ENCODE assay signal across 8 cellular contexts in genomic region chr3:186097663-186098451, GRCh38. TPM values are rescaled to one million over a fixed set of nuclear protein-coding genes. Genes with fewer than 3 reads are reported as not detected.
DNase-seq lines count a peak whose midpoint lies in the region; ATAC-seq and TF ChIP-seq lines count a peak whose summit lies in the region.

No MANE protein-coding gene starts in this region.

- peaks cover 85% of the 10 kb centered on the region for H3K27me3 Mint-ChIP-seq in activated T-helper 2 cell treated with anti-CD3 and anti-CD28 coated beads, Interferon-gamma antibody, Interleukin-2, Interleukin-4, amounts not matched to agents 10 μg/mL and 5 μg/mL and 100 μg/mL, durations not matched to agents 14 hours and 24 hours and 36 hours (ENCODE audit: low read depth)

- H3K9ac ChIP-seq in Karpas-422 (ENCODE audit: low read length), result no peak overlapping the region

- H3K4me3 ChIP-seq in heart left ventricle (peak overlapping the region in 11 of 12 donors; percentile 0 to 62 (median 49)), osteoblast (ENCODE audit: insufficient read depth, low read length) (peak overlapping the region; percentile 63), Karpas-422 (ENCODE audit: low read length) (no peak overlapping the region)

- no peaks in the 10 kb centered on the region for H3K9me3 ChIP-seq in heart left ventricle
- H3K9me3 ChIP-seq in osteoblast (ENCODE audit: low read depth, low read length), result no peaks in the 10 kb centered on the region
- H3K9me3 ChIP-seq in Karpas-422 (ENCODE audit: low read length), result no peaks in the 10 kb centered on the region

- H3K4me3 Mint-ChIP-seq in activated T-helper 2 cell treated with anti-CD3 and anti-CD28 coated beads, Interferon-gamma antibody, Interleukin-2, Interleukin-4, amounts not matched to agents 10 μg/mL and 5 μg/mL and 100 μg/mL, durations not matched to agents 14 hours and 24 hours and 36 hours (ENCODE audit: low read depth), result no peak overlapping the region

- H3K79me2 ChIP-seq in osteoblast (ENCODE audit: insufficient read depth, low read length) (peaks cover 9% of the 10 kb centered on the region), Karpas-422 (ENCODE audit: low read length) (no peaks in the 10 kb centered on the region)

- 0 to 1% (median 1%) methylated on average over 16 of the region's 16 CpGs for WGBS in heart left ventricle, 4 donors

- no peaks in the 10 kb centered on the region for H3K4me1 Mint-ChIP-seq in activated T-helper 2 cell treated with anti-CD3 and anti-CD28 coated beads, Interferon-gamma antibody, Interleukin-2, Interleukin-4, amounts not matched to agents 10 μg/mL and 5 μg/mL and 100 μg/mL, durations not matched to agents 14 hours and 24 hours and 36 hours (ENCODE audit: low read depth)

- H3K27me3 ChIP-seq in heart left ventricle (no peaks in the 10 kb centered on the region), osteoblast (ENCODE audit: insufficient read depth, low read length) (no peaks in the 10 kb centered on the region), Karpas-422 (ENCODE audit: low read length) (no peaks in the 10 kb centered on the region)

- H3K4me2 ChIP-seq in osteoblast (ENCODE audit: insufficient read depth, low read length), result peak overlapping the region; percentile 78
- H3K4me2 ChIP-seq in Karpas-422 (ENCODE audit: low read depth, low read length, poor library complexity, severe bottlenecking), result no peak overlapping the region

- no peaks in the 10 kb centered on the region for H3K36me3 Mint-ChIP-seq in activated T-helper 2 cell treated with anti-CD3 and anti-CD28 coated beads, Interferon-gamma antibody, Interleukin-2, Interleukin-4, amounts not matched to agents 10 μg/mL and 5 μg/mL and 100 μg/mL, durations not matched to agents 14 hours and 24 hours and 36 hours (ENCODE audit: low read depth)

- no peak for TF ChIP-seq POLR2A in heart left ventricle (IDR thresholded peaks at IDR 0.05)

- intact Hi-C loops in heart left ventricle (cut with DNase I), result loop anchor here in 1 of 10 donors (5.0 kb wide), 1 partner anchor 144 kb away; no protein-coding TSS in a partner anchor
- intact Hi-C loops in activated T-helper 2 cell treated with anti-CD3 and anti-CD28 coated beads, Interferon-gamma antibody, Interleukin-2, Interleukin-4, amounts not matched to agents 10 μg/mL and 5 μg/mL and 100 μg/mL, durations not matched to agents 14 hours and 24 hours and 36 hours (cut with micrococcal nuclease), result no loop called here

- H4K20me1 ChIP-seq in osteoblast (ENCODE audit: insufficient read depth, low read length), result peaks cover 7% of the 10 kb centered on the region
- H4K20me1 ChIP-seq in Karpas-422 (ENCODE audit: insufficient read depth, low read depth, low read length), result no peaks in the 10 kb centered on the region

- H3K27ac ChIP-seq in heart left ventricle (peak overlapping the region in 5 of 12 donors; percentile 20 to 64 (median 43)), osteoblast (ENCODE audit: low read depth, low read length) (no peak overlapping the region), Karpas-422 (ENCODE audit: low read length) (no peak overlapping the region)

- DNase-seq in ELF-1 (ENCODE audit: low read depth, low spot score) (peak; percentile 97), NCI-H187 treated with DMSO at 0.1 percent for 48 hours (lab: John Stamatoyannopoulos, UW) (peak; percentile 77), amygdala (lab: John Stamatoyannopoulos, UW) (peak in 55 of 56 donors; percentile 30 to 97 (median 81)), heart left ventricle (peak; percentile 67 to 75 (median 69)), osteoblast (ENCODE audit: insufficient read length, low spot score, missing footprints) (peak; percentile 69), Karpas-422 (no peak)
- DNase-seq in activated effector memory CD4-positive, alpha-beta T cell treated with anti-CD3 and anti-CD28 coated beads, Interleukin-2, amount 50 U/mL, for 16 hours, result no peak
- DNase-seq in activated T-helper 2 cell treated with anti-CD3 and anti-CD28 coated beads, Interferon-gamma antibody, Interleukin-2, Interleukin-4, amounts not matched to agents 10 μg/mL and 5 μg/mL and 100 μg/mL, durations not matched to agents 14 hours and 24 hours and 36 hours (ENCODE audit: low spot score), result no peak

- H2AFZ ChIP-seq in osteoblast (ENCODE audit: low read length), result peak overlapping the region; percentile 36
- H2AFZ ChIP-seq in Karpas-422 (ENCODE audit: low read length), result no peak overlapping the region

- H3K36me3 ChIP-seq in heart left ventricle (peaks cover 0 to 6% (median 0%) of the 10 kb centered on the region in 9 donors), osteoblast (ENCODE audit: insufficient read depth, low read length) (peaks cover 43% of the 10 kb centered on the region), Karpas-422 (ENCODE audit: insufficient read depth, low read length) (no peaks in the 10 kb centered on the region)

- no peak overlapping the region for H3K27ac Mint-ChIP-seq in activated T-helper 2 cell treated with anti-CD3 and anti-CD28 coated beads, Interferon-gamma antibody, Interleukin-2, Interleukin-4, amounts not matched to agents 10 μg/mL and 5 μg/mL and 100 μg/mL, durations not matched to agents 14 hours and 24 hours and 36 hours

- H3K9me2 ChIP-seq in Karpas-422 (replicated peaks; ENCODE audit: insufficient read depth, low read length), result no peaks in the 10 kb centered on the region

- peak; percentile 84 to 94 (median 92) for ATAC-seq in heart left ventricle

- H3K9me3 Mint-ChIP-seq in activated T-helper 2 cell treated with anti-CD3 and anti-CD28 coated beads, Interferon-gamma antibody, Interleukin-2, Interleukin-4, amounts not matched to agents 10 μg/mL and 5 μg/mL and 100 μg/mL, durations not matched to agents 14 hours and 24 hours and 36 hours, result no peaks in the 10 kb centered on the region

- H3K4me1 ChIP-seq in heart left ventricle (peaks cover 0 to 56% (median 25%) of the 10 kb centered on the region in 12 donors), osteoblast (ENCODE audit: insufficient read depth, low read length) (peaks cover 21% of the 10 kb centered on the region), Karpas-422 (ENCODE audit: low read length) (no peaks in the 10 kb centered on the region)

- TF ChIP-seq CTCF in heart left ventricle (IDR thresholded peaks at IDR 0.05) (no peak), osteoblast (IDR thresholded peaks at IDR 0.05; ENCODE audit: extremely low read depth, low read depth, low read length) (no peak)

RNA-seq across cellular contexts. Expression of gene ETV5, which starts 11.0 kb away (rescaled TPM):
- 10 to 100 TPM in 3 of 9 donors, 1 to 10 TPM in 6; 4.2 to 29.9 (median 6.9) TPM for total RNA-seq in heart left ventricle
- 1 to 10 TPM in 1 of 2 donors, under 1 TPM in 1; 0.65 to 7.5 TPM for polyA plus RNA-seq in heart left ventricle
- total RNA-seq in osteoblast, result 42.3 and 44.5 TPM in 2 replicates
- 85.1 and 111 TPM in 2 replicates for total RNA-seq in Karpas-422 (2014; rRNA removed; shearing (Covaris generic); ENCODE audit: low replicate concordance)
- total RNA-seq in activated T-helper 2 cell treated with anti-CD3 and anti-CD28 coated beads, Interferon-gamma antibody, Interleukin-2, Interleukin-4, amounts not matched to agents 10 μg/mL and 5 μg/mL and 100 μg/mL, durations not matched to agents 14 hours and 24 hours and 36 hours, result 0.85 and 1.3 TPM in 2 replicates

Comparison
In these comparisons a context has a peak if more than half of its experiments do, and no peak if none do; other contexts are left out.
1. DNase-seq: peak in ELF-1 (single experiment), NCI-H187 treated with DMSO at 0.1 percent for 48 hours (single experiment), amygdala (55 of 56), heart left ventricle (5 of 5) and osteoblast (single experiment); none in Karpas-422 (single experiment), activated effector memory CD4-positive, alpha-beta T cell treated with anti-CD3 and anti-CD28 coated beads, Interleukin-2, amount 50 U/mL, for 16 hours (single experiment) and activated T-helper 2 cell treated with anti-CD3 and anti-CD28 coated beads, Interferon-gamma antibody, Interleukin-2, Interleukin-4, amounts not matched to agents 10 μg/mL and 5 μg/mL and 100 μg/mL, durations not matched to agents 14 hours and 24 hours and 36 hours (single experiment).